28 cellular contexts compared by ENCODE assay signal in genomic region chrX:39846460-39846859, GRCh38.
"Had no signal": no experiment of that assay in that cellular context is flagged by ENCODE, and none has a peak within 500 bp of the region (broad histone marks: within the 10 kb centered on the region; RNA-seq: fewer than 3 reads in every experiment).

No MANE protein-coding gene starts in this region.

- H3K27me3 ChIP-seq: colonic mucosa, esophagus muscularis mucosa, esophagus squamous epithelium, foreskin keratinocyte, gastrocnemius medialis, gastroesophageal sphincter had no signal

- H3K36me3 ChIP-seq: colonic mucosa, esophagus muscularis mucosa, esophagus squamous epithelium, gastrocnemius medialis, gastroesophageal sphincter, heart left ventricle, heart right ventricle had no signal

- FAIRE-seq: colon, endometrium, endothelial cell of umbilical vein, frontal cortex had no signal

- H3K4me1 ChIP-seq: colonic mucosa, esophagus squamous epithelium, foreskin keratinocyte, gastrocnemius medialis, gastroesophageal sphincter had no signal

- H3K9me3 ChIP-seq: colonic mucosa, esophagus muscularis mucosa, esophagus squamous epithelium, gastrocnemius medialis, gastroesophageal sphincter, heart right ventricle had no signal

- ATAC-seq: effector memory CD8-positive, alpha-beta T cell; esophagus mucosa; foreskin keratinocyte; gastrocnemius medialis; gastroesophageal sphincter; heart left ventricle; heart right ventricle had no signal

- DNase-seq: colonic mucosa; cortex of kidney; dermis blood vessel endothelial cell; dorsolateral prefrontal cortex; effector CD4-positive, alpha-beta T cell; effector CD8-positive, alpha-beta T cell; effector memory CD4-positive, alpha-beta T cell; effector memory CD8-positive, alpha-beta T cell; endodermal cell; erythroblast; esophagus squamous epithelium; foreskin fibroblast; foreskin keratinocyte; foreskin melanocyte; gastrocnemius medialis; glutamatergic neuron; head of caudate nucleus; heart left ventricle; heart right ventricle had no signal

- H3K4me3 ChIP-seq: colonic mucosa, coronary artery, dorsolateral prefrontal cortex, esophagus muscularis mucosa, esophagus squamous epithelium, gastrocnemius medialis, gastroesophageal sphincter, heart left ventricle, heart right ventricle had no signal

- H3K27ac ChIP-seq: colonic mucosa, coronary artery, dorsolateral prefrontal cortex, epithelial cell of prostate, esophagus muscularis mucosa, esophagus squamous epithelium, foreskin keratinocyte, gastrocnemius medialis, gastroesophageal sphincter, heart left ventricle, heart right ventricle had no signal
